ENCODE assay signal across 12 cellular contexts in genomic region chr22:35761037-35761436, GRCh38. TPM values are rescaled to one million over a fixed set of nuclear protein-coding genes. Genes with fewer than 3 reads are reported as not detected.
DNase-seq lines count a peak whose midpoint lies in the region; TF ChIP-seq lines count a peak whose summit lies in the region.
"Had no signal": no experiment of that assay in that cellular context is flagged by ENCODE, and none has a peak within 500 bp of the region (broad histone marks: within the 10 kb centered on the region; RNA-seq: fewer than 3 reads in every experiment).

No MANE protein-coding gene starts in this region.

- peaks cover 2% of the 10 kb centered on the region for H3K36me3 Mint-ChIP-seq in activated CD4-positive, alpha-beta memory T cell treated with anti-CD3 and anti-CD28 coated beads for 36 hours
- H3K36me3 Mint-ChIP-seq in activated T-cell treated with anti-CD3 and anti-CD28 coated beads, Interleukin-2, amount 50 U/mL, for 24 hours (ENCODE audit: low read depth) = no peaks in the 10 kb centered on the region

- no peak overlapping the region for H3K4me3 ChIP-seq in fibroblast of pulmonary artery (replicated peaks; ENCODE audit: low read depth, low read length)
- no peak overlapping the region for H3K4me3 ChIP-seq in retinal pigment epithelial cell (ENCODE audit: low read length)
- H3K4me3 ChIP-seq: BLaER1, MG63 had no signal

- DNase-seq in NCI-H748 (lab: John Stamatoyannopoulos, UW; ENCODE audit: unreplicated experiment) (peak; percentile 1), NCI-H748 treated with DMSO at 0.1 percent for 48 hours (lab: John Stamatoyannopoulos, UW) (no peak), RPMI8226 (peak; percentile 14), fibroblast of pulmonary artery (ENCODE audit: low read depth) (peak; percentile 36), retinal pigment epithelial cell (ENCODE audit: low read depth) (no peak)
- no peak for DNase-seq in activated CD4-positive, alpha-beta memory T cell treated with anti-CD3 and anti-CD28 coated beads for 36 hours
- no peak for DNase-seq in activated effector memory CD4-positive, alpha-beta T cell treated with anti-CD3 and anti-CD28 coated beads, Interleukin-2, amount 50 U/mL, for 16 hours
- no peak for DNase-seq in activated T-cell treated with anti-CD3 and anti-CD28 coated beads, Interleukin-2, amount 50 U/mL, for 24 hours
- DNase-seq: MG63 had no signal

- no peaks in the 10 kb centered on the region for H3K4me1 Mint-ChIP-seq in activated CD4-positive, alpha-beta memory T cell treated with anti-CD3 and anti-CD28 coated beads for 36 hours (ENCODE audit: low read depth)
- H3K4me1 Mint-ChIP-seq in activated T-cell treated with anti-CD3 and anti-CD28 coated beads, Interleukin-2, amount 50 U/mL, for 24 hours (ENCODE audit: low read depth) = no peaks in the 10 kb centered on the region

- CTCF ChIA-PET in activated CD4-positive, alpha-beta memory T cell treated with anti-CD3 and anti-CD28 coated beads for 36 hours (lab: Charles Lee) = interaction anchor here (1.4 kb wide), 1 partner anchor 10 kb away, joined by 4 read pairs; no protein-coding TSS in a partner anchor

- TF ChIP-seq CTCF in fibroblast of pulmonary artery (IDR thresholded peaks at IDR 0.05; ENCODE audit: low read length, missing control alignments) = peak; percentile 28
- TF ChIP-seq CTCF in retinal pigment epithelial cell (conservative IDR thresholded peaks at IDR 0.05; ENCODE audit: low read depth, low read length) = peak; percentile 48

- H3K4me3 Mint-ChIP-seq in activated CD4-positive, alpha-beta memory T cell treated with anti-CD3 and anti-CD28 coated beads for 36 hours = no peak overlapping the region
- H3K4me3 Mint-ChIP-seq in activated T-cell treated with anti-CD3 and anti-CD28 coated beads, Interleukin-2, amount 50 U/mL, for 24 hours = no peak overlapping the region

- no peaks in the 10 kb centered on the region for H3K9me3 Mint-ChIP-seq in activated CD4-positive, alpha-beta memory T cell treated with anti-CD3 and anti-CD28 coated beads for 36 hours
- no peaks in the 10 kb centered on the region for H3K9me3 Mint-ChIP-seq in activated T-cell treated with anti-CD3 and anti-CD28 coated beads, Interleukin-2, amount 50 U/mL, for 24 hours

- H3K27me3 Mint-ChIP-seq in activated CD4-positive, alpha-beta memory T cell treated with anti-CD3 and anti-CD28 coated beads for 36 hours = no peaks in the 10 kb centered on the region
- H3K27me3 Mint-ChIP-seq in activated T-cell treated with anti-CD3 and anti-CD28 coated beads, Interleukin-2, amount 50 U/mL, for 24 hours = peaks cover 5% of the 10 kb centered on the region

- intact Hi-C loops in activated CD4-positive, alpha-beta memory T cell treated with anti-CD3 and anti-CD28 coated beads for 36 hours (cut with micrococcal nuclease) = no loop called here

- H3K27ac Mint-ChIP-seq in activated CD4-positive, alpha-beta memory T cell treated with anti-CD3 and anti-CD28 coated beads for 36 hours = no peak overlapping the region
- H3K27ac Mint-ChIP-seq in activated T-cell treated with anti-CD3 and anti-CD28 coated beads, Interleukin-2, amount 50 U/mL, for 24 hours = no peak overlapping the region

- POLR2A ChIA-PET in activated CD4-positive, alpha-beta memory T cell treated with anti-CD3 and anti-CD28 coated beads for 36 hours (lab: Charles Lee) = no interaction called here

RNA-seq across cellular contexts. Expression of gene APOL5, which starts 43.4 kb away (rescaled TPM):
- total RNA-seq in activated CD4-positive, alpha-beta memory T cell treated with anti-CD3 and anti-CD28 coated beads for 36 hours = not detected
- total RNA-seq: omental fat pad; T-helper 2 cell treated with Interferon-gamma antibody and Interleukin-4, amounts not matched to agents 100 ng/mL and 5 ng/mL, for 36 hours had no signal

Comparison
In these comparisons a context has a peak if more than half of its experiments do, and no peak if none do; other contexts are left out.
1. DNase-seq: peak in NCI-H748 (single experiment), RPMI8226 (single experiment) and fibroblast of pulmonary artery (single experiment); none in NCI-H748 treated with DMSO at 0.1 percent for 48 hours (single experiment), retinal pigment epithelial cell (single experiment), activated CD4-positive, alpha-beta memory T cell treated with anti-CD3 and anti-CD28 coated beads for 36 hours (single experiment), activated effector memory CD4-positive, alpha-beta T cell treated with anti-CD3 and anti-CD28 coated beads, Interleukin-2, amount 50 U/mL, for 16 hours (single experiment) and activated T-cell treated with anti-CD3 and anti-CD28 coated beads, Interleukin-2, amount 50 U/mL, for 24 hours (single experiment).